Comparison of ENCODE assay signal across 16 cellular contexts in genomic region chr2:223923976-223924375, GRCh38. TPM values are rescaled to one million over a fixed set of nuclear protein-coding genes. Genes with fewer than 3 reads are reported as not detected.
A peak's percentile ranks its signal among the peaks of the same experiment; 100 is the strongest.
DNase-seq lines count a peak whose midpoint lies in the region; FAIRE-seq and TF ChIP-seq lines count a peak whose summit lies in the region.
"Had no signal": no experiment of that assay in that cellular context is flagged by ENCODE, and none has a peak within 500 bp of the region (broad histone marks: within the 10 kb centered on the region; RNA-seq: fewer than 3 reads in every experiment).

No MANE protein-coding gene starts in this region.

- H3K4me3 ChIP-seq in ACC112 (ENCODE audit: low read depth, low read length), result no peak overlapping the region
- no peak overlapping the region for H3K4me3 ChIP-seq in GM23248
- no peak overlapping the region for H3K4me3 ChIP-seq in astrocyte (ENCODE audit: insufficient read depth, low read depth, low read length)
- H3K4me3 ChIP-seq in fibroblast of pulmonary artery (replicated peaks; ENCODE audit: low read depth, low read length), result no peak overlapping the region
- H3K4me3 ChIP-seq in brain microvascular endothelial cell (ENCODE audit: low read depth, low read length), result no peak overlapping the region

- H3K9ac ChIP-seq in GM23248 (no peak overlapping the region), astrocyte (ENCODE audit: low read length) (no peak overlapping the region)

- H3K4me2 ChIP-seq in GM23248 (ENCODE audit: unreplicated experiment) (no peak overlapping the region), astrocyte (ENCODE audit: low read length) (no peak overlapping the region)

- TF ChIP-seq CTCF in astrocyte (IDR thresholded peaks at IDR 0.05; ENCODE audit: insufficient read depth, low read depth, low read length), result no peak
- TF ChIP-seq CTCF in fibroblast of pulmonary artery (IDR thresholded peaks at IDR 0.05; ENCODE audit: low read length, missing control alignments), result no peak
- no peak for TF ChIP-seq CTCF in brain microvascular endothelial cell (IDR thresholded peaks at IDR 0.05; ENCODE audit: low read depth, low read length, missing control alignments)

- H3K27ac Mint-ChIP-seq in astrocyte (ENCODE audit: unreplicated experiment), result no peak overlapping the region

- H3K4me3 Mint-ChIP-seq in astrocyte (ENCODE audit: unreplicated experiment), result no peak overlapping the region
- H3K4me3 Mint-ChIP-seq: CD4-positive, alpha-beta memory T cell; IgD-negative memory B cell had no signal

- no peaks in the 10 kb centered on the region for H3K27me3 Mint-ChIP-seq in astrocyte (ENCODE audit: low read depth, unreplicated experiment)
- H3K27me3 Mint-ChIP-seq: CD4-positive, alpha-beta memory T cell; IgD-negative memory B cell had no signal

- H3K27ac ChIP-seq in ACC112 (ENCODE audit: low read depth, low read length), result peak overlapping the region; percentile 39; the same call in 1 of the 2 replicates
- H3K27ac ChIP-seq in GM23248, result no peak overlapping the region
- H3K27ac ChIP-seq in astrocyte (ENCODE audit: low read depth, low read length), result no peak overlapping the region
- H3K27ac ChIP-seq in brain microvascular endothelial cell, result no peak overlapping the region
- H3K27ac ChIP-seq: C4-2B had no signal

- 49 to 52% methylated on average over 2 of the region's 2 CpGs for WGBS in GM23248 (ENCODE audit: low coverage in 1 of 2, low lambda C conversion rate in 2 of 2, missing lambda C conversion rate in 2 of 2), 2 experiments

- H3K9me3 ChIP-seq in GM23248 (ENCODE audit: low read depth), result no peaks in the 10 kb centered on the region
- H3K9me3 ChIP-seq in astrocyte (ENCODE audit: insufficient read depth, low read depth, low read length), result no peaks in the 10 kb centered on the region
- H3K9me3 ChIP-seq: BE2C had no signal

- FAIRE-seq in astrocyte (lab: Jason Lieb, UNC), result no peak
- FAIRE-seq: G401.6, GM12892 had no signal

- no peaks in the 10 kb centered on the region for H3K9me2 ChIP-seq in GM23248 (ENCODE audit: insufficient read depth)

- H3K9me3 Mint-ChIP-seq in astrocyte (ENCODE audit: unreplicated experiment), result peaks cover 12% of the 10 kb centered on the region

- in situ Hi-C loops in GM23248 (cut with MboI) (no loop called here), brain microvascular endothelial cell (cut with HindIII; ENCODE audit: low pct_ligation_motif_present, low sequenced_read_pairs) (no loop called here)

- no peaks in the 10 kb centered on the region; the same call in 1 of the 2 replicates for H3F3A ChIP-seq in GM23248 (ENCODE audit: insufficient read depth)

- peaks cover 23% of the 10 kb centered on the region for H3K36me3 Mint-ChIP-seq in astrocyte (ENCODE audit: low read depth, unreplicated experiment)

- peaks cover 14% of the 10 kb centered on the region for H3K4me1 Mint-ChIP-seq in astrocyte (ENCODE audit: low read depth, unreplicated experiment)

- peaks cover 81% of the 10 kb centered on the region for H3K79me2 ChIP-seq in ACC112 (ENCODE audit: control insufficient read depth, insufficient read depth, low read length, unreplicated experiment)
- peaks cover 100% of the 10 kb centered on the region for H3K79me2 ChIP-seq in GM23248 (ENCODE audit: insufficient read depth)
- peaks cover 94% of the 10 kb centered on the region for H3K79me2 ChIP-seq in astrocyte (ENCODE audit: insufficient read depth, low read length)

- H3K27me3 ChIP-seq in ACC112 (ENCODE audit: insufficient read depth, low read length) (no peaks in the 10 kb centered on the region), GM23248 (replicated peaks; ENCODE audit: insufficient read depth) (no peaks in the 10 kb centered on the region), astrocyte (ENCODE audit: insufficient read depth, low read length) (no peaks in the 10 kb centered on the region), brain microvascular endothelial cell (replicated peaks) (no peaks in the 10 kb centered on the region)
- H3K27me3 ChIP-seq: BE2C had no signal

- H4K20me1 ChIP-seq in GM23248 (ENCODE audit: insufficient read depth), result peaks cover 6% of the 10 kb centered on the region; the same call in 1 of the 2 replicates
- H4K20me1 ChIP-seq in astrocyte (ENCODE audit: insufficient read depth, low read length), result peaks cover 76% of the 10 kb centered on the region

- H2AFZ ChIP-seq in ACC112 (ENCODE audit: low read length, unreplicated experiment) (no peak overlapping the region), GM23248 (no peak overlapping the region), astrocyte (ENCODE audit: low read depth, low read length) (no peak overlapping the region)

- H3K4me1 ChIP-seq in ACC112 (ENCODE audit: control insufficient read depth, insufficient read depth, low read length, unreplicated experiment) (peaks cover 49% of the 10 kb centered on the region), GM23248 (ENCODE audit: insufficient read depth) (peaks cover 15% of the 10 kb centered on the region), astrocyte (ENCODE audit: insufficient read depth, low read length) (no peaks in the 10 kb centered on the region)
- H3K4me1 ChIP-seq: BE2C had no signal

- peak; percentile 17 for DNase-seq in GM23248
- DNase-seq in astrocyte (ENCODE audit: low read depth), result peak; percentile 37
- DNase-seq in fibroblast of pulmonary artery (ENCODE audit: low read depth), result peak; percentile 49
- no peak for DNase-seq in GM19240 (ENCODE audit: insufficient read length, low spot score)
- no peak for DNase-seq in NCI-H1930 (lab: John Stamatoyannopoulos, UW)
- no peak for DNase-seq in brain microvascular endothelial cell
- DNase-seq: BE2C; CD4-positive, alpha-beta memory T cell; DMS79; EL; HCEC 1CT had no signal

- H3K36me3 ChIP-seq in ACC112 (ENCODE audit: insufficient read depth, low read length) (0 out of 2 replicates have a peak, but pooled peaks cover 10% of the 10 kb centered on the region), GM23248 (ENCODE audit: low read depth) (no peaks in the 10 kb centered on the region), astrocyte (ENCODE audit: insufficient read depth, low read length) (peaks cover 3% of the 10 kb centered on the region), brain microvascular endothelial cell (replicated peaks) (no peaks in the 10 kb centered on the region)
- H3K36me3 ChIP-seq: BE2C had no signal

RNA-seq across cellular contexts. Expression of gene WDFY1, which starts 21.2 kb away (rescaled TPM):
- total RNA-seq in GM23248 (2014; rRNA removed; shearing (Covaris generic)), result 76.9 and 81.2 TPM in 2 replicates
- polyA plus RNA-seq in GM23248 (2016; fragmentation: Nextera tagmentation; extraction: Ambion mirVana), result 60.6 and 65.1 TPM in 2 replicates
- total RNA-seq in astrocyte, result 52.5 and 52.6 TPM in 2 replicates

RNA-seq across cellular contexts. Expression of gene MRPL44, which starts 33.3 kb away (rescaled TPM):
- total RNA-seq in GM23248 (2014; rRNA removed; shearing (Covaris generic)), result 34.4 and 34.9 TPM in 2 replicates
- 24.1 and 27.8 TPM in 2 replicates for polyA plus RNA-seq in GM23248 (2016; fragmentation: Nextera tagmentation; extraction: Ambion mirVana)
- 32.6 and 33.3 TPM in 2 replicates for total RNA-seq in astrocyte

Comparison
In these comparisons a context has a peak if more than half of its experiments do, and no peak if none do; other contexts are left out.
1. DNase-seq: peak in GM23248 (single experiment), astrocyte (single experiment) and fibroblast of pulmonary artery (single experiment); none in GM19240 (single experiment), NCI-H1930 (0 of 2) and brain microvascular endothelial cell (single experiment).